ENCODE assay signal across 3 cellular contexts in genomic region chr17:41639492-41640473, GRCh38.
TF ChIP-seq lines count a peak whose summit lies in the region.

No MANE protein-coding gene starts in this region.

TF ChIP-seq in HEK293, 187 proteins besides CTCF, POLR2A, EP300 and RAD21:
- peak; percentile 64; the same call in 1 of the 2 replicates for TF ChIP-seq ZNF600 (tag by site-specific recombination; IDR thresholded peaks at IDR 0.05)
- peak; percentile 43; the same call in 1 of the 2 replicates for TF ChIP-seq ZBTB20 (tag by site-specific recombination; IDR thresholded peaks at IDR 0.05)
- no peak for TF ChIP-seq BCL11A (tag by site-specific recombination; IDR thresholded peaks at IDR 0.05; ENCODE audit: low read depth)
- TF ChIP-seq ATF2 (tag by site-specific recombination; IDR thresholded peaks at IDR 0.05; ENCODE audit: low read depth), result peak; percentile 47; the same call in 1 of the 2 replicates
- TF ChIP-seq KLF9 (tag by site-specific recombination; IDR thresholded peaks at IDR 0.05; ENCODE audit: low read depth), result no peak
- TF ChIP-seq ZNF394 (tag by site-specific recombination; IDR thresholded peaks at IDR 0.05; ENCODE audit: borderline replicate concordance), result no peak
- peak; percentile 39 for TF ChIP-seq ZNF335 (tag by site-specific recombination; conservative IDR thresholded peaks at IDR 0.05)
- 0 out of 2 replicates have a peak, but pooled peaks have one; percentile 67 for TF ChIP-seq ZNF311 (tag by site-specific recombination; IDR thresholded peaks at IDR 0.05; ENCODE audit: borderline replicate concordance)
- TF ChIP-seq ZNF629 (tag by site-specific recombination; IDR thresholded peaks at IDR 0.05), result peak; percentile 62
- no peak for TF ChIP-seq ZNF169 (tag by site-specific recombination; IDR thresholded peaks at IDR 0.05)
TF ChIP-seq in HEK293: peak in this region for 6.

TF ChIP-seq in WTC11, 78 proteins besides CTCF, POLR2A, EP300 and RAD21:
- TF ChIP-seq ZNF263 (CRISPR knock-in tag; IDR thresholded peaks at IDR 0.05; ENCODE audit: low read depth), result peak; percentile 91; the same call in 1 of the 2 replicates
- TF ChIP-seq FOXP4 (CRISPR knock-in tag; IDR thresholded peaks at IDR 0.05), result no peak

TF ChIP-seq in H1, 55 proteins besides CTCF, POLR2A, EP300 and RAD21:
- TF ChIP-seq TAF1 (IDR thresholded peaks at IDR 0.05; ENCODE audit: low read depth, low read length) (no peak), POLR2AphosphoS5 (IDR thresholded peaks at IDR 0.05; ENCODE audit: low read depth, low read length) (no peak), TAF7 (optimal IDR thresholded peaks at IDR 0.05; ENCODE audit: borderline replicate concordance, low read depth, low read length) (no peak), CBX5 (IDR thresholded peaks at IDR 0.05; ENCODE audit: low read depth, low read length) (no peak), CHD1 (IDR thresholded peaks at IDR 0.05; ENCODE audit: low read depth, low read length) (no peak), FOSL1 (IDR thresholded peaks at IDR 0.05; ENCODE audit: insufficient read depth, low read depth, low read length) (no peak), NRF1 (IDR thresholded peaks at IDR 0.05; ENCODE audit: low read depth, low read length) (no peak), GABPA (IDR thresholded peaks at IDR 0.05; ENCODE audit: borderline replicate concordance, insufficient read depth, low read length) (no peak), CBX8 (IDR thresholded peaks at IDR 0.05; ENCODE audit: borderline replicate concordance, low read depth, low read length) (no peak), USF2 (IDR thresholded peaks at IDR 0.05; ENCODE audit: low read length) (no peak), HDAC2 (IDR thresholded peaks at IDR 0.05; ENCODE audit: borderline replicate concordance in 1 of 2, low read depth in 2 of 2, low read length in 2 of 2) (no peak)
